Comparison of ENCODE assay signal across 21 cellular contexts in the genomic region with DNA sequence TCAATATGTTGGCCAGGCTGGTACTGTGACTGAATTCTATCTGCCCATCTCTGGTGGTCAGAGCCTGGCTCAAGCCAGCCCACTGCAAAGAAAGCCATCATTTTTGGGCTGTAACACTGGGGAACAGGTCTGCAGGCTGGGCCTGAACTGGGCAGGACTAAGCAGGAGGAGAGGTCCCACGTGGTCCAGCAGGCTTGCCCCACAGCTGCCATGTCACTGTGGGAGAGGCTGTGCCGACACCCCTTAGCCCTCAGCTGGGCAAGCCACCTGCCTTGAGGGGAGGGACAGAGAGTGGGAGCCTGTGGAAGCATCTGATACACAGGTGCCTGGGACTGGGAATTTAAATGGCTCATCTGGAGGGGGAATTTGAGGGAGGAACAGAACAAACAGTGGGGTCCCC.
A peak's percentile ranks its signal among the peaks of the same experiment; 100 is the strongest.
DNase-seq lines count a peak whose midpoint lies in the region; ATAC-seq and TF ChIP-seq lines count a peak whose summit lies in the region.
"Had no signal": no experiment of that assay in that cellular context is flagged by ENCODE, and none has a peak within 500 bp of the region (broad histone marks: within the 10 kb centered on the region; RNA-seq: fewer than 3 reads in every experiment).

No MANE protein-coding gene starts in this region.

- intact Hi-C loops in IMR-90 (cut with micrococcal nuclease), result no loop called here

- TF ChIP-seq CTCF in IMR-90 (conservative IDR thresholded peaks at IDR 0.05; ENCODE audit: low read depth, low read length) (no peak), GM20000 (IDR thresholded peaks at IDR 0.05; ENCODE audit: extremely low read depth, missing control alignments) (no peak)

- no peak overlapping the region for H4K8ac ChIP-seq in IMR-90 (ENCODE audit: low read depth in 2 of 2, low read length in 2 of 2)

- H2AFZ ChIP-seq in IMR-90 (replicated peaks; ENCODE audit: low read length, poor library complexity), result no peak overlapping the region
- H2AFZ ChIP-seq: GM23338 had no signal

- H3K4me3 ChIP-seq in IMR-90 (ENCODE audit: insufficient read depth, low read depth, low read length), result no peak overlapping the region
- H3K4me3 ChIP-seq: GM23338, SJCRH30 had no signal

- WGBS in IMR-90 (ENCODE audit: extremely low coverage in 2 of 2, insufficient read length in 1 of 2), 2 experiments, result 100% methylated on average over 1 of the region's 2 CpGs; no CpG with 5 or more reads in 1 of the 2 experiments

- no peak overlapping the region for H3K56ac ChIP-seq in IMR-90 (ENCODE audit: extremely low read depth, insufficient read depth, low read length)

- no peak overlapping the region for H3K4me3 Mint-ChIP-seq in central memory CD8-positive, alpha-beta T cell
- peak overlapping the region in 4 of 8 donors; percentile 47 to 52 (median 48) for H3K4me3 Mint-ChIP-seq in naive B cell
- H3K4me3 Mint-ChIP-seq: GM23338 had no signal

- H3K27me3 ChIP-seq in IMR-90 (ENCODE audit: control insufficient read depth, insufficient read depth, low read length), result no peaks in the 10 kb centered on the region
- H3K27me3 ChIP-seq: SJCRH30 had no signal

- H3K4me1 ChIP-seq in IMR-90 (ENCODE audit: control insufficient read depth, insufficient read depth, low read length), result peaks cover 10% of the 10 kb centered on the region
- H3K4me1 ChIP-seq: SJCRH30 had no signal

- H3K27ac Mint-ChIP-seq in central memory CD8-positive, alpha-beta T cell (ENCODE audit: low read depth), result peak overlapping the region; percentile 30
- H3K27ac Mint-ChIP-seq in naive B cell, result peak overlapping the region in 5 of 6 donors; percentile 90 to 99 (median 96)
- H3K27ac Mint-ChIP-seq: GM23338 had no signal

- no TSS peak for BruUV-seq in IMR-90 (replicated peaks; lab: Mats Ljungman, UMichigan)

- no peaks in the 10 kb centered on the region for H3K4me1 Mint-ChIP-seq in central memory CD8-positive, alpha-beta T cell
- H3K4me1 Mint-ChIP-seq in naive B cell, result peaks cover 40 to 58% (median 51%) of the 10 kb centered on the region in 3 donors
- H3K4me1 Mint-ChIP-seq: GM23338 had no signal

- TF ChIP-seq RAD21 in IMR-90 (IDR thresholded peaks at IDR 0.05; ENCODE audit: low read length), result no peak

- H2BK15ac ChIP-seq in IMR-90 (ENCODE audit: low read depth, low read length), result no peak overlapping the region

- no peak overlapping the region for H4K91ac ChIP-seq in IMR-90 (ENCODE audit: insufficient read depth, low read depth, low read length)

- peak overlapping the region; percentile 3 for H2AK9ac ChIP-seq in IMR-90 (replicated peaks; ENCODE audit: low read depth, low read length, poor library complexity)

- no peak overlapping the region for H2BK120ac ChIP-seq in IMR-90 (ENCODE audit: low read depth, low read length)

- H3K36me3 ChIP-seq in IMR-90 (ENCODE audit: control insufficient read depth, insufficient read depth, low read length), result peaks cover 62% of the 10 kb centered on the region

- H3K23ac ChIP-seq in IMR-90 (ENCODE audit: low read depth, low read length), result no peak overlapping the region

- no peak overlapping the region for H3K14ac ChIP-seq in IMR-90 (replicated peaks; ENCODE audit: low read depth, low read length)

- in situ Hi-C loops in IMR-90 (cut with MboI; ENCODE audit: low sequenced_read_pairs), result loop anchor here (10.0 to 25.0 kb wide), 2 partner anchors 173 to 396 kb away; no protein-coding TSS in a partner anchor

- H3K9me3 ChIP-seq in IMR-90 (ENCODE audit: control insufficient read depth, insufficient read depth, low read length), result no peaks in the 10 kb centered on the region
- H3K9me3 ChIP-seq: SJCRH30 had no signal

- no peak overlapping the region for H2BK5ac ChIP-seq in IMR-90 (ENCODE audit: low read depth, low read length, poor library complexity, severe bottlenecking)

- H3K36me3 Mint-ChIP-seq in central memory CD8-positive, alpha-beta T cell (ENCODE audit: insufficient read depth), result peaks cover 27% of the 10 kb centered on the region
- peaks cover 36 to 41% of the 10 kb centered on the region in 2 donors for H3K36me3 Mint-ChIP-seq in naive B cell

- H3K27me3 Mint-ChIP-seq in central memory CD8-positive, alpha-beta T cell, result no peaks in the 10 kb centered on the region
- no peaks in the 10 kb centered on the region for H3K27me3 Mint-ChIP-seq in naive B cell

- no peak overlapping the region for H3K27ac ChIP-seq in IMR-90 (ENCODE audit: insufficient read depth, low read length)
- H3K27ac ChIP-seq: KMS-11, SJCRH30 had no signal

- H3K9me3 Mint-ChIP-seq in central memory CD8-positive, alpha-beta T cell, result no peaks in the 10 kb centered on the region
- peaks cover 2 to 7% (median 4%) of the 10 kb centered on the region in 7 donors for H3K9me3 Mint-ChIP-seq in naive B cell
- H3K9me3 Mint-ChIP-seq: GM23338 had no signal

- ATAC-seq in IMR-90 (ENCODE audit: low read depth) (peak; percentile 21), naive B cell (ENCODE audit: low read depth in 2 of 2) (no peak)
- no peak for ATAC-seq in central memory CD8-positive, alpha-beta T cell (replicated peaks; ENCODE audit: extremely low read depth, poor library complexity, severe bottlenecking)
- ATAC-seq: GM23338, HCT116, Panc1 had no signal

- no peak overlapping the region for H4K5ac ChIP-seq in IMR-90 (ENCODE audit: low read depth, low read length)

- H3K9ac ChIP-seq in IMR-90 (ENCODE audit: low read depth, low read length), result no peak overlapping the region
- H3K9ac ChIP-seq: KMS-11 had no signal

- CTCF ChIA-PET in IMR-90 (lab: Yijun Ruan, JAX), result interaction anchor here (1.0 kb wide), 1 partner anchor 10 kb away, joined by 6 read pairs; no protein-coding TSS in a partner anchor

- H3K18ac ChIP-seq in IMR-90 (ENCODE audit: low read depth, low read length), result no peak overlapping the region

- peak overlapping the region; percentile 4; the same call in 1 of the 2 replicates for H2AK5ac ChIP-seq in IMR-90 (ENCODE audit: low read depth, low read length)

- POLR2A ChIA-PET in IMR-90 (lab: Charles Lee; ENCODE audit: unreplicated experiment), result interaction anchor here (0.5 to 0.7 kb wide), 2 partner anchors 10 to 183 kb away, joined by 5 read pairs; no protein-coding TSS in a partner anchor

- dilution Hi-C loops in IMR-90 (cut with HindIII; ENCODE audit: low sequenced_read_pairs, unreplicated experiment), result no loop called here

- H3K4ac ChIP-seq in IMR-90 (ENCODE audit: low read depth, low read length), result 0 out of 2 replicates have a peak overlapping the region, but pooled peaks have one; percentile 4

- H3K79me1 ChIP-seq in IMR-90 (ENCODE audit: low read depth in 1 of 2, low read length in 2 of 2), result peaks cover 0 to 5% of the 10 kb centered on the region in 2 experiments; a peak in 1 of 4 replicates

- no peak overlapping the region for H3K4me2 ChIP-seq in IMR-90 (ENCODE audit: low read depth, low read length)
- H3K4me2 ChIP-seq: GM23338, KMS-11 had no signal

- H2BK20ac ChIP-seq in IMR-90 (ENCODE audit: low read depth, low read length), result no peak overlapping the region

- peaks cover 21% of the 10 kb centered on the region; the same call in 1 of the 2 replicates for H3K9me1 ChIP-seq in IMR-90 (ENCODE audit: insufficient read depth, low read length)

- no peak for DNase-seq in IMR-90
- no peak for DNase-seq in central memory CD8-positive, alpha-beta T cell (ENCODE audit: low spot score in 2 of 2)
- no peak for DNase-seq in naive B cell
- DNase-seq in GM20000 (ENCODE audit: low spot score), result no peak
- DNase-seq in C1 segment of cervical spinal cord (lab: John Stamatoyannopoulos, UW), result no peak
- DNase-seq in T-helper 9 cell, result no peak
- no peak for DNase-seq in NCI-H1436 (lab: John Stamatoyannopoulos, UW)
- DNase-seq: ACHN, AML-193, COR-L47, DMS153, GDM1, MV-4-11, NCI-H2029, NCI-H345, NCI-H524 treated with DMSO at 0.1 percent for 48 hours, SJCRH30 had no signal

- H4K20me1 ChIP-seq in IMR-90 (ENCODE audit: insufficient read depth, low read length), result peaks cover 8% of the 10 kb centered on the region

- TF ChIP-seq POLR2A in IMR-90 (IDR thresholded peaks at IDR 0.05; ENCODE audit: low read depth, low read length), result no peak

TF ChIP-seq in IMR-90, 13 proteins besides CTCF, POLR2A, EP300 and RAD21:
- TF ChIP-seq NFE2L2 (IDR thresholded peaks at IDR 0.05; ENCODE audit: low read depth, low read length) (no peak), BHLHE40 (IDR thresholded peaks at IDR 0.05; ENCODE audit: low read depth, low read length) (no peak), MAZ (IDR thresholded peaks at IDR 0.05; ENCODE audit: borderline replicate concordance, low read depth, low read length) (no peak), MAFK (IDR thresholded peaks at IDR 0.05; ENCODE audit: low read depth, low read length) (no peak), RCOR1 (IDR thresholded peaks at IDR 0.05; ENCODE audit: insufficient replicate concordance, low read length) (no peak), FOS (IDR thresholded peaks at IDR 0.05; ENCODE audit: low read depth, low read length) (no peak), CHD1 (IDR thresholded peaks at IDR 0.05; ENCODE audit: low read depth, low read length) (no peak), RFX5 (IDR thresholded peaks at IDR 0.05; ENCODE audit: low read depth, low read length) (no peak), MXI1 (IDR thresholded peaks at IDR 0.05; ENCODE audit: borderline replicate concordance, low read depth, low read length) (no peak), SMC3 (IDR thresholded peaks at IDR 0.05; ENCODE audit: low read depth, low read length) (no peak), CEBPB (IDR thresholded peaks at IDR 0.05; ENCODE audit: low read depth, low read length) (no peak)
- TF ChIP-seq, protein P1, sequence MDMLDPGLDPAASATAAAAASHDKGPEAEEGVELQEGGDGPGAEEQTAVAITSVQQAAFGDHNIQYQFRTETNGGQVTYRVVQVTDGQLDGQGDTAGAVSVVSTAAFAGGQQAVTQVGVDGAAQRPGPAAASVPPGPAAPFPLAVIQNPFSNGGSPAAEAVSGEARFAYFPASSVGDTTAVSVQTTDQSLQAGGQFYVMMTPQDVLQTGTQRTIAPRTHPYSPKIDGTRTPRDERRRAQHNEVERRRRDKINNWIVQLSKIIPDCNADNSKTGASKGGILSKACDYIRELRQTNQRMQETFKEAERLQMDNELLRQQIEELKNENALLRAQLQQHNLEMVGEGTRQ (IDR thresholded peaks at IDR 0.05; ENCODE audit: low read depth, low read length), result no peak
- TF ChIP-seq, protein P2, sequence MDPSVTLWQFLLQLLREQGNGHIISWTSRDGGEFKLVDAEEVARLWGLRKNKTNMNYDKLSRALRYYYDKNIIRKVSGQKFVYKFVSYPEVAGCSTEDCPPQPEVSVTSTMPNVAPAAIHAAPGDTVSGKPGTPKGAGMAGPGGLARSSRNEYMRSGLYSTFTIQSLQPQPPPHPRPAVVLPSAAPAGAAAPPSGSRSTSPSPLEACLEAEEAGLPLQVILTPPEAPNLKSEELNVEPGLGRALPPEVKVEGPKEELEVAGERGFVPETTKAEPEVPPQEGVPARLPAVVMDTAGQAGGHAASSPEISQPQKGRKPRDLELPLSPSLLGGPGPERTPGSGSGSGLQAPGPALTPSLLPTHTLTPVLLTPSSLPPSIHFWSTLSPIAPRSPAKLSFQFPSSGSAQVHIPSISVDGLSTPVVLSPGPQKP (IDR thresholded peaks at IDR 0.05; ENCODE audit: borderline replicate concordance, low read depth, low read length), result no peak
